In genomic region chrX:6917666-6918065, GRCh38 we compare ENCODE assay signal across 18 cellular contexts.
"Had no signal": no experiment of that assay in that cellular context is flagged by ENCODE, and none has a peak within 500 bp of the region (broad histone marks: within the 10 kb centered on the region; RNA-seq: fewer than 3 reads in every experiment).

No MANE protein-coding gene starts in this region.

- DNase-seq: activated B cell treated with CpG ODN at 0.5 μM for 24 hours; activated CD4-positive, alpha-beta memory T cell treated with anti-CD3 and anti-CD28 coated beads for 36 hours; activated CD4-positive, alpha-beta T cell treated with anti-CD3 and anti-CD28 coated beads for 4 hours; activated CD8-positive, alpha-beta memory T cell treated with anti-CD3 and anti-CD28 coated beads, Interleukin-2, amount 10 ng/mL, durations not matched to agents 7 days and 5 days; activated naive CD4-positive, alpha-beta T cell treated with anti-CD3 and anti-CD28 coated beads for 36 hours; aorta; foreskin keratinocyte; occipital lobe; stimulated activated naive B cell treated with anti-CD40 and anti-IgM and Interleukin-4, amounts not matched to agents 10 μg/mL and 1 μg/mL and 100 μg/mL, for 72 hours; upper lobe of right lung had no signal

- H3K27me3 Mint-ChIP-seq: activated B cell treated with CpG ODN at 0.5 μM for 24 hours; activated CD4-positive, alpha-beta memory T cell treated with anti-CD3 and anti-CD28 coated beads for 36 hours; activated CD8-positive, alpha-beta memory T cell treated with anti-CD3 and anti-CD28 coated beads, Interleukin-2, amount 10 ng/mL, durations not matched to agents 7 days and 5 days; central memory CD8-positive, alpha-beta T cell; natural killer cell treated with Interleukin-12 subunit alpha and Interleukin-12 subunit beta and Interleukin-15 and Interleukin-18, amount 100 ng/mL, for 72 hours; progenitor cell of endocrine pancreas; stimulated activated naive B cell treated with anti-CD40 and anti-IgM and Interleukin-4, amounts not matched to agents 10 μg/mL and 1 μg/mL and 100 μg/mL, for 72 hours had no signal

- H3K9me3 Mint-ChIP-seq: activated B cell treated with CpG ODN at 0.5 μM for 24 hours; activated CD4-positive, alpha-beta memory T cell treated with anti-CD3 and anti-CD28 coated beads for 36 hours; activated naive CD4-positive, alpha-beta T cell treated with anti-CD3 and anti-CD28 coated beads for 36 hours; central memory CD8-positive, alpha-beta T cell; mesothelial cell of epicardium; natural killer cell treated with Interleukin-12 subunit alpha and Interleukin-12 subunit beta and Interleukin-15 and Interleukin-18, amount 100 ng/mL, for 72 hours; stimulated activated naive B cell treated with anti-CD40 and anti-IgM and Interleukin-4, amounts not matched to agents 10 μg/mL and 1 μg/mL and 100 μg/mL, for 72 hours had no signal

- H3K4me3 ChIP-seq: coronary artery, hepatocyte, lung, thoracic aorta, upper lobe of right lung had no signal

- H3K4me1 Mint-ChIP-seq: activated B cell treated with CpG ODN at 0.5 μM for 24 hours; activated CD8-positive, alpha-beta memory T cell treated with anti-CD3 and anti-CD28 coated beads, Interleukin-2, amount 10 ng/mL, durations not matched to agents 7 days and 5 days; central memory CD8-positive, alpha-beta T cell; mesothelial cell of epicardium; stimulated activated naive B cell treated with anti-CD40 and anti-IgM and Interleukin-4, amounts not matched to agents 10 μg/mL and 1 μg/mL and 100 μg/mL, for 72 hours had no signal

- H3K4me3 Mint-ChIP-seq: activated B cell treated with CpG ODN at 0.5 μM for 24 hours; activated CD4-positive, alpha-beta memory T cell treated with anti-CD3 and anti-CD28 coated beads for 36 hours; activated CD8-positive, alpha-beta memory T cell treated with anti-CD3 and anti-CD28 coated beads, Interleukin-2, amount 10 ng/mL, durations not matched to agents 7 days and 5 days; activated naive CD4-positive, alpha-beta T cell treated with anti-CD3 and anti-CD28 coated beads for 36 hours; central memory CD8-positive, alpha-beta T cell; mesothelial cell of epicardium; natural killer cell treated with Interleukin-12 subunit alpha and Interleukin-12 subunit beta and Interleukin-15 and Interleukin-18, amount 100 ng/mL, for 72 hours; stimulated activated naive B cell treated with anti-CD40 and anti-IgM and Interleukin-4, amounts not matched to agents 10 μg/mL and 1 μg/mL and 100 μg/mL, for 72 hours had no signal

- H3K27ac Mint-ChIP-seq: activated B cell treated with CpG ODN at 0.5 μM for 24 hours; activated CD4-positive, alpha-beta memory T cell treated with anti-CD3 and anti-CD28 coated beads for 36 hours; activated CD8-positive, alpha-beta memory T cell treated with anti-CD3 and anti-CD28 coated beads, Interleukin-2, amount 10 ng/mL, durations not matched to agents 7 days and 5 days; activated naive CD4-positive, alpha-beta T cell treated with anti-CD3 and anti-CD28 coated beads for 36 hours; mesothelial cell of epicardium; natural killer cell treated with Interleukin-12 subunit alpha and Interleukin-12 subunit beta and Interleukin-15 and Interleukin-18, amount 100 ng/mL, for 72 hours; progenitor cell of endocrine pancreas; stimulated activated naive B cell treated with anti-CD40 and anti-IgM and Interleukin-4, amounts not matched to agents 10 μg/mL and 1 μg/mL and 100 μg/mL, for 72 hours had no signal

- H3K36me3 ChIP-seq: thoracic aorta, upper lobe of right lung had no signal

- H3K79me2 ChIP-seq: hepatocyte had no signal

- H3K27me3 ChIP-seq: foreskin keratinocyte, hepatocyte, upper lobe of right lung had no signal

- H3K4me2 ChIP-seq: hepatocyte had no signal

- H3K27ac ChIP-seq: coronary artery, foreskin keratinocyte, hepatocyte, thoracic aorta, upper lobe of right lung had no signal

- ATAC-seq: activated CD8-positive, alpha-beta memory T cell treated with anti-CD3 and anti-CD28 coated beads, Interleukin-2, amount 10 ng/mL, durations not matched to agents 7 days and 5 days; foreskin keratinocyte; natural killer cell treated with Interleukin-12 subunit alpha and Interleukin-12 subunit beta and Interleukin-15 and Interleukin-18, amount 100 ng/mL, for 72 hours; stimulated activated naive B cell treated with anti-CD40 and anti-IgM and Interleukin-4, amounts not matched to agents 10 μg/mL and 1 μg/mL and 100 μg/mL, for 72 hours; upper lobe of right lung had no signal

- H2AFZ ChIP-seq: hepatocyte had no signal

- H3K9me3 ChIP-seq: thoracic aorta, upper lobe of right lung had no signal

- H3K4me1 ChIP-seq: foreskin keratinocyte, upper lobe of right lung had no signal

- H3K36me3 Mint-ChIP-seq: activated CD4-positive, alpha-beta memory T cell treated with anti-CD3 and anti-CD28 coated beads for 36 hours; activated CD8-positive, alpha-beta memory T cell treated with anti-CD3 and anti-CD28 coated beads, Interleukin-2, amount 10 ng/mL, durations not matched to agents 7 days and 5 days; mesothelial cell of epicardium; natural killer cell treated with Interleukin-12 subunit alpha and Interleukin-12 subunit beta and Interleukin-15 and Interleukin-18, amount 100 ng/mL, for 72 hours; stimulated activated naive B cell treated with anti-CD40 and anti-IgM and Interleukin-4, amounts not matched to agents 10 μg/mL and 1 μg/mL and 100 μg/mL, for 72 hours had no signal
